22 cellular contexts compared by ENCODE assay signal in the genomic region with DNA sequence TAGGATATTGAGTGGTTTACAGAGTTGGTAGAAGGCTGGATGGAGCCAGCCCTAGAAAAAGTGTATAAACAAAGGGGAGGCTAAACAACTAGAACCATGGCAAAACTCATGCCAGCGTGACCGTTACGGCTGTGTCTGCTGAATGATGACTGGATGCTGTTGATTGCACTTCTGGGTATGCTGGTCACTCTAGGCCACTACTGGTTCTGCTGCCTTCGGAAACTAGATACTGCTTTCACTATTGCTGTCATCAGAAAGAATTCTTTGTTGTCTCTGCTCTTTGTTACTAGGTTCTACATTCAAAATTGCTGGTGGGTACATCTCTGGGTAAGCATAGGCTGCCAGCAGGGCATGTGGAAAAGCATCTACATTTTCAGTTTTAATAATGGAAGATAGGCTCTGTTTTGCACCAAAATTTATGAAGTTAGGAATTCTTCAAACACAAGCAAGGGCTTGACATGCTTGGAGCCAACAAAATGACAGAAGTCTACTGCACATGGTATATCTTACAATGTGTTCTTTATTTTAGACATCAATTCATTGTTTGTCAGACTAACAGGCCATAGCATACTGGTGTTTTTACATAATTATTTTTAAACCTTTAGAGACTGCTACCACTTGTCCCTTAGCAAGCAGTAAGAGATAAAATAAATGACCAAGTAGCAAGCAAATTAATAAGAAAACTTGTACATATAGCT. TPM values are rescaled to one million over a fixed set of nuclear protein-coding genes. Genes with fewer than 3 reads are reported as not detected.
A peak's percentile ranks its signal among the peaks of the same experiment; 100 is the strongest.
DNase-seq lines count a peak whose midpoint lies in the region; ATAC-seq and TF ChIP-seq lines count a peak whose summit lies in the region.
"Had no signal": no experiment of that assay in that cellular context is flagged by ENCODE, and none has a peak within 500 bp of the region (broad histone marks: within the 10 kb centered on the region; RNA-seq: fewer than 3 reads in every experiment).

No MANE protein-coding gene starts in this region.

- peak; percentile 33 for DNase-seq in GM12865 (ENCODE audit: low read depth)
- peak; percentile 35 for DNase-seq in fibroblast of gingiva (ENCODE audit: low read depth)
- no peak for DNase-seq in progenitor cell of endocrine pancreas (ENCODE audit: low spot score, unreplicated experiment)
- DNase-seq in NK-92 (lab: John Stamatoyannopoulos, UW; ENCODE audit: unreplicated experiment): no peak
- no peak for DNase-seq in activated naive CD4-positive, alpha-beta T cell treated with Interleukin-2 at 50 U/mL for 16 hours
- no peak for DNase-seq in activated T-cell treated with anti-CD3 and anti-CD28 coated beads, Interleukin-2, amount 50 U/mL, for 48 hours
- no peak for DNase-seq in uterus
- DNase-seq: activated effector memory CD4-positive, alpha-beta T cell treated with anti-CD3 and anti-CD28 coated beads, Interleukin-2, amount 50 U/mL, for 16 hours; amniotic stem cell; Caco-2; effector memory CD8-positive, alpha-beta T cell; heart left ventricle; MM.1S; NCI-H187; NCI-H345; RPMI8226; sigmoid colon; stimulated activated naive CD8-positive, alpha-beta T cell treated with anti-CD3 and anti-CD28 coated beads, Interleukin-15, Interleukin-2, amounts not matched to agents 100 U/mL and 50 U/mL, for 24 hours had no signal

- H3K27me3 ChIP-seq in uterus: no peaks in the 10 kb centered on the region
- H3K27me3 ChIP-seq: heart left ventricle, neural progenitor cell, sigmoid colon had no signal

- H3K4me3 Mint-ChIP-seq in progenitor cell of endocrine pancreas (ENCODE audit: low read depth): no peak overlapping the region
- H3K4me3 Mint-ChIP-seq: central memory CD8-positive, alpha-beta T cell; effector memory CD8-positive, alpha-beta T cell; neural progenitor cell had no signal

- H3K4me1 Mint-ChIP-seq in progenitor cell of endocrine pancreas (ENCODE audit: low read depth): peaks cover 2% of the 10 kb centered on the region
- H3K4me1 Mint-ChIP-seq: neural progenitor cell had no signal

- H3K4me3 ChIP-seq in GM12865 (ENCODE audit: low read depth, low read length) (no peak overlapping the region), uterus (no peak overlapping the region)
- H3K4me3 ChIP-seq: heart left ventricle, neural progenitor cell, sigmoid colon had no signal

- H3K4me1 ChIP-seq in uterus: no peaks in the 10 kb centered on the region
- H3K4me1 ChIP-seq: Caco-2, neural progenitor cell, sigmoid colon had no signal

- H3K27ac ChIP-seq in uterus: no peak overlapping the region
- H3K27ac ChIP-seq: heart left ventricle, HL-60, neural progenitor cell, sigmoid colon had no signal

- no peaks in the 10 kb centered on the region for H3K9me3 ChIP-seq in uterus
- H3K9me3 ChIP-seq: Caco-2, heart left ventricle, sigmoid colon had no signal

- no peak for TF ChIP-seq CTCF in GM12865 (IDR thresholded peaks at IDR 0.05; ENCODE audit: insufficient read depth, low read depth, low read length, missing control alignments)
- TF ChIP-seq CTCF in progenitor cell of endocrine pancreas (IDR thresholded peaks at IDR 0.05; ENCODE audit: unreplicated experiment): no peak
- TF ChIP-seq CTCF in uterus (IDR thresholded peaks at IDR 0.05): no peak

- H3K36me3 ChIP-seq in uterus: no peaks in the 10 kb centered on the region
- H3K36me3 ChIP-seq: neural progenitor cell had no signal

- intact Hi-C loops in uterus (cut with DNase I; ENCODE audit: low total_unique reads): no loop called here

- peaks cover 8% of the 10 kb centered on the region for H3K36me3 Mint-ChIP-seq in progenitor cell of endocrine pancreas (ENCODE audit: insufficient read depth)

- ATAC-seq in HG03175 (IDR thresholded peaks at IDR 0.05; ENCODE audit: unreplicated experiment): peak; percentile 59
- ATAC-seq: effector memory CD8-positive, alpha-beta T cell; stimulated activated naive CD8-positive, alpha-beta T cell treated with anti-CD3 and anti-CD28 coated beads, Interleukin-15, Interleukin-2, amounts not matched to agents 100 U/mL and 50 U/mL, for 24 hours had no signal

- peak overlapping the region; percentile 3 for H3K27ac Mint-ChIP-seq in progenitor cell of endocrine pancreas
- H3K27ac Mint-ChIP-seq: neural progenitor cell had no signal

- H3K9me3 Mint-ChIP-seq in progenitor cell of endocrine pancreas (ENCODE audit: low read depth): no peaks in the 10 kb centered on the region
- H3K9me3 Mint-ChIP-seq: central memory CD8-positive, alpha-beta T cell; effector memory CD8-positive, alpha-beta T cell; neural progenitor cell had no signal

- no peaks in the 10 kb centered on the region for H3K27me3 Mint-ChIP-seq in progenitor cell of endocrine pancreas
- H3K27me3 Mint-ChIP-seq: central memory CD8-positive, alpha-beta T cell; effector memory CD8-positive, alpha-beta T cell had no signal

- no peak for TF ChIP-seq POLR2A in uterus (IDR thresholded peaks at IDR 0.05)

RNA-seq across cellular contexts. Expression of gene MON2, which starts 15.4 kb away (rescaled TPM):
- 50.2 and 53.1 TPM in 2 replicates for total RNA-seq in progenitor cell of endocrine pancreas
- 100 to 1,000 TPM in 1 of 4 donors, 10 to 100 TPM in 3; 41.2 to 222 (median 70.0) TPM for total RNA-seq in uterus

Comparison
In these comparisons a context has a peak if more than half of its experiments do, and no peak if none do; other contexts are left out.
1. DNase-seq: peak in GM12865 (single experiment) and fibroblast of gingiva (single experiment); none in progenitor cell of endocrine pancreas (single experiment), NK-92 (single experiment), activated naive CD4-positive, alpha-beta T cell treated with Interleukin-2 at 50 U/mL for 16 hours (single experiment), activated T-cell treated with anti-CD3 and anti-CD28 coated beads, Interleukin-2, amount 50 U/mL, for 48 hours (0 of 2) and uterus (0 of 2).